30 cellular contexts compared by ENCODE assay signal in the genomic region with DNA sequence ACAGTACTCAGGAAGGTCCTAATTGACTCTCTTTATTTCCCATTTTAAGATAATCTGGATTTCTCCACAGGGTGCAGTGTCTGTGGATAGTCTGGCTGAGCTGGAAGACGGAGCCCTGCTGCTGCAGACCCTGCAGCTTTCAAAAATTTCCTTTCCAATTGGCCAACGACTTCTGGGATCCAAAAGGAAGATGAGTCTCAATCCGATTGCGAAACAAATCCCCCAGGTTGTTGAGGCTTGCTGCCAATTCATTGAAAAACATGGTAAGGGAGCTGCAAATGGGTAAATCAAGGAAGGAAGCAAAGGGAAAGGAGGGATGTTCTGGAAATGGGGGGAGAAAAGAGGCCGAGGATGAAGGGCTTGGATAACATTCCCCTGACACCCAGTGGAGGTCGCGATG. TPM values are rescaled to one million over a fixed set of nuclear protein-coding genes. Genes with fewer than 3 reads are reported as not detected.
"Had no signal": no experiment of that assay in that cellular context is flagged by ENCODE, and none has a peak within 500 bp of the region (broad histone marks: within the 10 kb centered on the region; RNA-seq: fewer than 3 reads in every experiment).

No MANE protein-coding gene starts in this region.

- H3K27ac ChIP-seq: SK-N-MC, VCaP had no signal

- H3K36me3 Mint-ChIP-seq: activated naive CD8-positive, alpha-beta T cell treated with anti-CD3 and anti-CD28 coated beads for 36 hours had no signal

- H3K9me3 Mint-ChIP-seq: activated CD8-positive, alpha-beta T cell treated with anti-CD3 and anti-CD28 coated beads for 36 hours; activated naive CD4-positive, alpha-beta T cell treated with anti-CD3 and anti-CD28 coated beads, Interleukin-2, amount 10 ng/mL, durations not matched to agents 7 days and 5 days; activated naive CD8-positive, alpha-beta T cell treated with anti-CD3 and anti-CD28 coated beads for 36 hours; activated T-cell treated with anti-CD3 and anti-CD28 coated beads, Interleukin-2, amount 50 U/mL, for 72 hours; activated T-helper 2 cell treated with anti-CD3 and anti-CD28 coated beads, Interferon-gamma antibody, Interleukin-2, Interleukin-4, amounts not matched to agents 10 μg/mL and 5 μg/mL and 100 μg/mL, durations not matched to agents 14 hours and 24 hours and 36 hours had no signal

- H3K27ac Mint-ChIP-seq: activated CD4-positive, alpha-beta T cell treated with anti-CD3 and anti-CD28 coated beads for 36 hours; activated CD8-positive, alpha-beta T cell treated with anti-CD3 and anti-CD28 coated beads for 36 hours; activated naive CD4-positive, alpha-beta T cell treated with anti-CD3 and anti-CD28 coated beads, Interleukin-2, amount 10 ng/mL, durations not matched to agents 7 days and 5 days; activated naive CD8-positive, alpha-beta T cell treated with anti-CD3 and anti-CD28 coated beads for 36 hours; activated T-cell treated with anti-CD3 and anti-CD28 coated beads, Interleukin-2, amount 50 U/mL, for 72 hours; activated T-helper 2 cell treated with anti-CD3 and anti-CD28 coated beads, Interferon-gamma antibody, Interleukin-2, Interleukin-4, amounts not matched to agents 10 μg/mL and 5 μg/mL and 100 μg/mL, durations not matched to agents 14 hours and 24 hours and 36 hours had no signal

- H3K4me3 Mint-ChIP-seq: activated CD4-positive, alpha-beta T cell treated with anti-CD3 and anti-CD28 coated beads for 36 hours; activated CD8-positive, alpha-beta T cell treated with anti-CD3 and anti-CD28 coated beads for 36 hours; activated naive CD4-positive, alpha-beta T cell treated with anti-CD3 and anti-CD28 coated beads, Interleukin-2, amount 10 ng/mL, durations not matched to agents 7 days and 5 days; activated naive CD8-positive, alpha-beta T cell treated with anti-CD3 and anti-CD28 coated beads for 36 hours; activated T-cell treated with anti-CD3 and anti-CD28 coated beads, Interleukin-2, amount 50 U/mL, for 72 hours had no signal

- DNase-seq: activated CD4-positive, alpha-beta T cell treated with anti-CD3 and anti-CD28 coated beads for 36 hours; activated CD8-positive, alpha-beta memory T cell treated with anti-CD3 and anti-CD28 coated beads, Interleukin-2, amount 50 U/mL, for 4 hours; activated CD8-positive, alpha-beta T cell treated with anti-CD3 and anti-CD28 coated beads for 36 hours; activated gamma-delta T cell treated with Interleukin-2 at 50 U/mL for 16 hours; activated naive CD4-positive, alpha-beta T cell treated with anti-CD3 and anti-CD28 coated beads, Interleukin-2, amount 10 ng/mL, durations not matched to agents 7 days and 5 days; activated naive CD8-positive, alpha-beta T cell treated with anti-CD3 and anti-CD28 coated beads for 36 hours; activated T-cell treated with anti-CD3 and anti-CD28 coated beads, Interleukin-2, amount 50 U/mL, for 72 hours; KG1; NCI-H1092; NCI-H1417; NCI-H1694; NCI-H2029; NCI-H2107; NCI-H2171 treated with DMSO at 0.1 percent for 48 hours; NCI-H226; NCI-H526; NCI-H774; RPMI8226; T-helper 1 cell had no signal

- H3K4me3 ChIP-seq: SK-N-MC had no signal

- ATAC-seq: activated CD4-positive, alpha-beta T cell treated with anti-CD3 and anti-CD28 coated beads for 36 hours; activated CD8-positive, alpha-beta T cell treated with anti-CD3 and anti-CD28 coated beads for 36 hours; activated T-cell treated with anti-CD3 and anti-CD28 coated beads, Interleukin-2, amount 50 U/mL, for 72 hours; Panc1; Right ventricle myocardium inferior had no signal

- H3K4me1 Mint-ChIP-seq: activated naive CD4-positive, alpha-beta T cell treated with anti-CD3 and anti-CD28 coated beads, Interleukin-2, amount 10 ng/mL, durations not matched to agents 7 days and 5 days had no signal

RNA-seq across cellular contexts. Expression of gene ARHGAP36, which starts 26.0 kb away (rescaled TPM):
- total RNA-seq: activated CD4-positive, alpha-beta T cell treated with anti-CD3 and anti-CD28 coated beads for 36 hours; activated CD8-positive, alpha-beta T cell treated with anti-CD3 and anti-CD28 coated beads for 36 hours; activated naive CD8-positive, alpha-beta T cell treated with anti-CD3 and anti-CD28 coated beads for 36 hours; activated T-cell treated with anti-CD3 and anti-CD28 coated beads, Interleukin-2, amount 50 U/mL, for 72 hours; activated T-helper 2 cell treated with anti-CD3 and anti-CD28 coated beads, Interferon-gamma antibody, Interleukin-2, Interleukin-4, amounts not matched to agents 10 μg/mL and 5 μg/mL and 100 μg/mL, durations not matched to agents 14 hours and 24 hours and 36 hours; LHCN-M2; M059J; NCI-H460; OCI-LY7; Right ventricle myocardium inferior; T-helper 2 cell treated with Interferon-gamma antibody and Interleukin-4, amounts not matched to agents 100 ng/mL and 5 ng/mL, for 36 hours had no signal
- polyA plus RNA-seq: adipose tissue had no signal
